ENCODE assay signal across 1 cellular context in genomic region chr2:59276033-59276432, GRCh38.
TF ChIP-seq lines count a peak whose summit lies in the region.

No MANE protein-coding gene starts in this region.

TF ChIP-seq in HepG2, 621 proteins besides CTCF, POLR2A, EP300 and RAD21 (continued from another document):
- TF ChIP-seq PRDM10 (CRISPR knock-in tag; IDR thresholded peaks at IDR 0.05; ENCODE audit: low read depth), result no peak
- TF ChIP-seq CCAR2 (optimal IDR thresholded peaks at IDR 0.05; ENCODE audit: low read depth, low read length), result no peak
- TF ChIP-seq ZKSCAN5 (CRISPR knock-in tag; IDR thresholded peaks at IDR 0.05), result no peak
- no peak for TF ChIP-seq PTBP1 (IDR thresholded peaks at IDR 0.05; ENCODE audit: low read depth, low read length, poor library complexity, severe bottlenecking)
- TF ChIP-seq NFE2 (CRISPR knock-in tag; IDR thresholded peaks at IDR 0.05), result no peak
- TF ChIP-seq, protein P1, sequence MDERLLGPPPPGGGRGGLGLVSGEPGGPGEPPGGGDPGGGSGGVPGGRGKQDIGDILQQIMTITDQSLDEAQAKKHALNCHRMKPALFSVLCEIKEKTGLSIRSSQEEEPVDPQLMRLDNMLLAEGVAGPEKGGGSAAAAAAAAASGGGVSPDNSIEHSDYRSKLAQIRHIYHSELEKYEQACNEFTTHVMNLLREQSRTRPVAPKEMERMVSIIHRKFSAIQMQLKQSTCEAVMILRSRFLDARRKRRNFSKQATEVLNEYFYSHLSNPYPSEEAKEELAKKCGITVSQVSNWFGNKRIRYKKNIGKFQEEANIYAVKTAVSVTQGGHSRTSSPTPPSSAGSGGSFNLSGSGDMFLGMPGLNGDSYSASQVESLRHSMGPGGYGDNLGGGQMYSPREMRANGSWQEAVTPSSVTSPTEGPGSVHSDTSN (CRISPR knock-in tag; IDR thresholded peaks at IDR 0.05), result no peak
- TF ChIP-seq SKIL (CRISPR knock-in tag; IDR thresholded peaks at IDR 0.05; ENCODE audit: borderline replicate concordance), result no peak
- TF ChIP-seq ELF1 (CRISPR knock-in tag; IDR thresholded peaks at IDR 0.05), result no peak
- TF ChIP-seq ZNF354B (CRISPR knock-in tag; IDR thresholded peaks at IDR 0.05), result no peak
- no peak for TF ChIP-seq NRL (CRISPR knock-in tag; IDR thresholded peaks at IDR 0.05; ENCODE audit: borderline replicate concordance)
- TF ChIP-seq CC2D1A (CRISPR knock-in tag; IDR thresholded peaks at IDR 0.05), result no peak
